In the genomic region with DNA sequence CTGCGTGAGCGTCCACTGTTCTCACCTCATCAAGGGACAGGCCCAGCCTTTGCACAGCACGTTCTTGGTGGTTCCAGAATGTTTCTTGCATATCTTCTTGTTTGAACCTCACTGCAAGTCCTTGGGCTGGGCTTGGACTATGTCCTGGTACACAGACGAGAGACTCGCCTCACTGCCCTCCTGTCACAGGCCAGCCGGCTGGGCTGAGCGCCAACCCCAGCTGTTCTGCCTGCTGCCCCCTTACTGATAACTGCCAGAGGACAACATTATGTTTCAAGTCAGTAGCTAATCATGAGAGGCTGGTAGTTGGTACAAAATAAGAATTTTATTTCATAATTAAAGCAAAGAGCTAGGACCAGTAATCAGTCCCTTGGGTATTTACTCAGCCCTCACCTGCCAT, we compare ENCODE assay signal across 12 cellular contexts. TPM values are rescaled to one million over a fixed set of nuclear protein-coding genes. Genes with fewer than 3 reads are reported as not detected.
DNase-seq lines count a peak whose midpoint lies in the region; ATAC-seq and TF ChIP-seq lines count a peak whose summit lies in the region.
"Had no signal": no experiment of that assay in that cellular context is flagged by ENCODE, and none has a peak within 500 bp of the region (broad histone marks: within the 10 kb centered on the region; RNA-seq: fewer than 3 reads in every experiment).

No MANE protein-coding gene starts in this region.

- H3K27me3 Mint-ChIP-seq in HFFc6 (ENCODE audit: insufficient read depth) = peaks cover 3% of the 10 kb centered on the region
- H3K27me3 Mint-ChIP-seq in brain = no peaks in the 10 kb centered on the region
- H3K27me3 Mint-ChIP-seq in stimulated activated naive B cell treated with anti-CD40 and anti-IgM and Interleukin-4, amounts not matched to agents 10 μg/mL and 1 μg/mL and 100 μg/mL, for 72 hours = no peaks in the 10 kb centered on the region
- no peaks in the 10 kb centered on the region for H3K27me3 Mint-ChIP-seq in stimulated activated memory B cell treated with anti-CD40 and anti-IgM and Interleukin-4, amounts not matched to agents 10 μg/mL and 1 μg/mL and 100 μg/mL, for 72 hours

- H3K4me1 Mint-ChIP-seq in HFFc6 (ENCODE audit: low read depth) = no peaks in the 10 kb centered on the region
- H3K4me1 Mint-ChIP-seq in brain = peaks cover 32% of the 10 kb centered on the region
- no peaks in the 10 kb centered on the region for H3K4me1 Mint-ChIP-seq in stimulated activated naive B cell treated with anti-CD40 and anti-IgM and Interleukin-4, amounts not matched to agents 10 μg/mL and 1 μg/mL and 100 μg/mL, for 72 hours
- no peaks in the 10 kb centered on the region for H3K4me1 Mint-ChIP-seq in stimulated activated memory B cell treated with anti-CD40 and anti-IgM and Interleukin-4, amounts not matched to agents 10 μg/mL and 1 μg/mL and 100 μg/mL, for 72 hours

- no peak for ATAC-seq in stimulated activated naive B cell treated with anti-CD40 and anti-IgM and Interleukin-4, amounts not matched to agents 10 μg/mL and 1 μg/mL and 100 μg/mL, for 72 hours (replicated peaks)
- ATAC-seq in GM18861 (IDR thresholded peaks at IDR 0.05; ENCODE audit: unreplicated experiment) (no peak), HG02798 (IDR thresholded peaks at IDR 0.05; ENCODE audit: poor library complexity, unreplicated experiment) (no peak)
- no peak for ATAC-seq in stimulated activated memory B cell treated with anti-CD40 and anti-IgM and Interleukin-4, amounts not matched to agents 10 μg/mL and 1 μg/mL and 100 μg/mL, for 72 hours

- DNase-seq in HFFc6 = no peak
- peak; percentile 84 to 88 for DNase-seq in hippocampal formation (lab: John Stamatoyannopoulos, UW)
- DNase-seq in pulmonary artery endothelial cell (ENCODE audit: low read depth, low spot score) = peak; percentile 24
- DNase-seq in stimulated activated naive B cell treated with anti-CD40 and anti-IgM and Interleukin-4, amounts not matched to agents 10 μg/mL and 1 μg/mL and 100 μg/mL, for 72 hours = no peak
- DNase-seq: activated CD4-positive, alpha-beta T cell treated with anti-CD3 and anti-CD28 coated beads for 1 hour; mammary epithelial cell; NCI-H1105; RPMI8226 had no signal

- peaks cover 65% of the 10 kb centered on the region for H3K36me3 Mint-ChIP-seq in HFFc6 (ENCODE audit: low read depth)
- H3K36me3 Mint-ChIP-seq in brain = peaks cover 85% of the 10 kb centered on the region
- H3K36me3 Mint-ChIP-seq in stimulated activated naive B cell treated with anti-CD40 and anti-IgM and Interleukin-4, amounts not matched to agents 10 μg/mL and 1 μg/mL and 100 μg/mL, for 72 hours = peaks cover 70 to 75% of the 10 kb centered on the region in 2 donors
- H3K36me3 Mint-ChIP-seq in stimulated activated memory B cell treated with anti-CD40 and anti-IgM and Interleukin-4, amounts not matched to agents 10 μg/mL and 1 μg/mL and 100 μg/mL, for 72 hours = peaks cover 72% of the 10 kb centered on the region

- H3K27ac Mint-ChIP-seq in HFFc6 = peak overlapping the region; percentile 35; the same call in 1 of the 2 replicates
- peak overlapping the region in 4 of 5 experiments; percentile 22 to 93 (median 92) for H3K27ac Mint-ChIP-seq in brain
- H3K27ac Mint-ChIP-seq in stimulated activated naive B cell treated with anti-CD40 and anti-IgM and Interleukin-4, amounts not matched to agents 10 μg/mL and 1 μg/mL and 100 μg/mL, for 72 hours = no peak overlapping the region
- H3K27ac Mint-ChIP-seq in stimulated activated memory B cell treated with anti-CD40 and anti-IgM and Interleukin-4, amounts not matched to agents 10 μg/mL and 1 μg/mL and 100 μg/mL, for 72 hours = no peak overlapping the region

- H3K4me3 Mint-ChIP-seq in HFFc6 (no peak overlapping the region), brain (no peak overlapping the region)
- no peak overlapping the region for H3K4me3 Mint-ChIP-seq in stimulated activated naive B cell treated with anti-CD40 and anti-IgM and Interleukin-4, amounts not matched to agents 10 μg/mL and 1 μg/mL and 100 μg/mL, for 72 hours
- no peak overlapping the region for H3K4me3 Mint-ChIP-seq in stimulated activated memory B cell treated with anti-CD40 and anti-IgM and Interleukin-4, amounts not matched to agents 10 μg/mL and 1 μg/mL and 100 μg/mL, for 72 hours

- TF ChIP-seq CTCF in HFFc6 (IDR thresholded peaks at IDR 0.05) (no peak), brain (conservative IDR thresholded peaks at IDR 0.05) (no peak)

- H3K9me3 Mint-ChIP-seq in HFFc6 (no peaks in the 10 kb centered on the region), brain (no peaks in the 10 kb centered on the region)
- H3K9me3 Mint-ChIP-seq in stimulated activated naive B cell treated with anti-CD40 and anti-IgM and Interleukin-4, amounts not matched to agents 10 μg/mL and 1 μg/mL and 100 μg/mL, for 72 hours = no peaks in the 10 kb centered on the region
- no peaks in the 10 kb centered on the region for H3K9me3 Mint-ChIP-seq in stimulated activated memory B cell treated with anti-CD40 and anti-IgM and Interleukin-4, amounts not matched to agents 10 μg/mL and 1 μg/mL and 100 μg/mL, for 72 hours

RNA-seq across cellular contexts. Expression of a gene that starts 52.8 kb away (rescaled TPM):
- 1 to 10 TPM in 1 of 6 experiments, under 1 TPM in 5; 0.20 to 1.0 (median 0.25) TPM for total RNA-seq in HFFc6 (2021; fragmentation: NEBNext Ultra II Directional; extraction: Animal tissue kit (Norgen Biotek cat#: 25700))
- 2.8 TPM for polyA plus RNA-seq in brain (ENCODE audit: insufficient read depth, low read depth, low replicate concordance)
- total RNA-seq in pulmonary artery endothelial cell = 0.07 and 0.14 TPM in 2 replicates

Comparison
In these comparisons a context has a peak if more than half of its experiments do, and no peak if none do; other contexts are left out.
1. DNase-seq: peak in hippocampal formation (2 of 2) and pulmonary artery endothelial cell (single experiment); none in HFFc6 (single experiment) and stimulated activated naive B cell treated with anti-CD40 and anti-IgM and Interleukin-4, amounts not matched to agents 10 μg/mL and 1 μg/mL and 100 μg/mL, for 72 hours (single experiment).
2. H3K27ac Mint-ChIP-seq: peak in HFFc6 (single experiment) and brain (4 of 5); none in stimulated activated naive B cell treated with anti-CD40 and anti-IgM and Interleukin-4, amounts not matched to agents 10 μg/mL and 1 μg/mL and 100 μg/mL, for 72 hours (single experiment) and stimulated activated memory B cell treated with anti-CD40 and anti-IgM and Interleukin-4, amounts not matched to agents 10 μg/mL and 1 μg/mL and 100 μg/mL, for 72 hours (single experiment).